Comparison of ENCODE assay signal across 8 cellular contexts in genomic region chr2:161136696-161137324, GRCh38. TPM values are rescaled to one million over a fixed set of nuclear protein-coding genes. Genes with fewer than 3 reads are reported as not detected.
DNase-seq lines count a peak whose midpoint lies in the region; ATAC-seq, FAIRE-seq and TF ChIP-seq lines count a peak whose summit lies in the region.

No MANE protein-coding gene starts in this region.

- peak; percentile 28 to 44 for DNase-seq in activated T-cell treated with anti-CD3 and anti-CD28 coated beads, Interleukin-2, amount 50 U/mL, for 72 hours
- DNase-seq in hepatocyte (ENCODE audit: low spot score) (no peak), thoracic aorta (ENCODE audit: low spot score) (no peak), HUDEP-2 (lab: John Stamatoyannopoulos, UW; ENCODE audit: unreplicated experiment in 76 of 76) (no peak), 8988T (no peak)

- H3K9me3 ChIP-seq in hepatocyte (ENCODE audit: low read depth) (no peaks in the 10 kb centered on the region), thoracic aorta (no peaks in the 10 kb centered on the region)

- H3K4me1 ChIP-seq in hepatocyte (ENCODE audit: insufficient read depth) (peaks cover 21% of the 10 kb centered on the region), thoracic aorta (ENCODE audit: control insufficient read depth in 1 of 2, low read depth in 2 of 2) (peaks cover 31 to 51% of the 10 kb centered on the region in 2 donors)

- peaks cover 60% of the 10 kb centered on the region for H3K4me1 Mint-ChIP-seq in activated T-cell treated with anti-CD3 and anti-CD28 coated beads, Interleukin-2, amount 50 U/mL, for 72 hours (ENCODE audit: low read depth)

- WGBS in hepatocyte (ENCODE audit: low lambda C conversion rate, missing lambda C conversion rate): 64% methylated on average over 4 of the region's 4 CpGs

- H3K4me3 ChIP-seq in hepatocyte (no peak overlapping the region), thoracic aorta (peak overlapping the region; percentile 58)

- H3K4me2 ChIP-seq in hepatocyte: peak overlapping the region; percentile 59

- H2AFZ ChIP-seq in hepatocyte: peak overlapping the region; percentile 19

- peak; percentile 78 for ATAC-seq in GM19455 (IDR thresholded peaks at IDR 0.05; ENCODE audit: unreplicated experiment)
- peak; percentile 81 for ATAC-seq in HG03520 (IDR thresholded peaks at IDR 0.05; ENCODE audit: unreplicated experiment)
- peak; percentile 84 to 86 for ATAC-seq in activated T-cell treated with anti-CD3 and anti-CD28 coated beads, Interleukin-2, amount 50 U/mL, for 72 hours (replicated peaks in 1 of 2)
- peak; percentile 68 for ATAC-seq in thoracic aorta (ENCODE audit: insufficient number of reproducible peaks, low FRiP score, low read depth)

- H4K20me1 ChIP-seq in hepatocyte (ENCODE audit: insufficient read depth, poor library complexity, severe bottlenecking): no peaks in the 10 kb centered on the region

- TF ChIP-seq CTCF in hepatocyte (IDR thresholded peaks at IDR 0.05; ENCODE audit: poor library complexity): no peak
- TF ChIP-seq CTCF in thoracic aorta (IDR thresholded peaks at IDR 0.05): no peak

- H3K9me3 Mint-ChIP-seq in activated T-cell treated with anti-CD3 and anti-CD28 coated beads, Interleukin-2, amount 50 U/mL, for 72 hours: peaks cover 2 to 6% of the 10 kb centered on the region in 2 donors

- H3K27ac ChIP-seq in hepatocyte (peak overlapping the region; percentile 31), thoracic aorta (peak overlapping the region in 1 of 2 donors; percentile 45)

- peak; percentile 97 for FAIRE-seq in G401.6 (lab: Jason Lieb, UNC)

- H3K36me3 ChIP-seq in hepatocyte (replicated peaks; ENCODE audit: insufficient read depth, low read depth): no peaks in the 10 kb centered on the region
- no peaks in the 10 kb centered on the region for H3K36me3 ChIP-seq in thoracic aorta

- peak overlapping the region; percentile 96 for H3K27ac Mint-ChIP-seq in activated T-cell treated with anti-CD3 and anti-CD28 coated beads, Interleukin-2, amount 50 U/mL, for 72 hours

- H3K4me3 Mint-ChIP-seq in activated T-cell treated with anti-CD3 and anti-CD28 coated beads, Interleukin-2, amount 50 U/mL, for 72 hours: peak overlapping the region; percentile 92 to 97

- H3K9me2 ChIP-seq in hepatocyte (replicated peaks; ENCODE audit: insufficient read depth): no peaks in the 10 kb centered on the region

- no peaks in the 10 kb centered on the region for H3K27me3 ChIP-seq in hepatocyte
- H3K27me3 ChIP-seq in thoracic aorta (replicated peaks; ENCODE audit: insufficient read depth): no peaks in the 10 kb centered on the region

- peaks cover 13 to 14% of the 10 kb centered on the region in 2 donors for H3K36me3 Mint-ChIP-seq in activated T-cell treated with anti-CD3 and anti-CD28 coated beads, Interleukin-2, amount 50 U/mL, for 72 hours (ENCODE audit: insufficient read depth in 2 of 2)

- H3K27me3 Mint-ChIP-seq in activated T-cell treated with anti-CD3 and anti-CD28 coated beads, Interleukin-2, amount 50 U/mL, for 72 hours (ENCODE audit: low read depth): no peaks in the 10 kb centered on the region

- H3K79me2 ChIP-seq in hepatocyte: no peaks in the 10 kb centered on the region

RNA-seq across cellular contexts. Expression of gene TANK, which starts 23.4 kb away (rescaled TPM):
- total RNA-seq in activated T-cell treated with anti-CD3 and anti-CD28 coated beads, Interleukin-2, amount 50 U/mL, for 72 hours: 10 to 100 TPM; 87.3 to 87.8 TPM
- 54.7 and 66.7 TPM in 2 replicates for total RNA-seq in hepatocyte
- 37.6 and 45.1 TPM in 2 replicates for polyA plus RNA-seq in hepatocyte
- total RNA-seq in thoracic aorta: 10 to 100 TPM; 59.2 to 86.8 TPM

Comparison
In these comparisons a context has a peak if more than half of its experiments do, and no peak if none do; other contexts are left out.
1. DNase-seq: peak in activated T-cell treated with anti-CD3 and anti-CD28 coated beads, Interleukin-2, amount 50 U/mL, for 72 hours (2 of 2); none in hepatocyte (single experiment), thoracic aorta (single experiment), HUDEP-2 (0 of 76) and 8988T (single experiment).
2. Peak in every context shown above with its lines, with median percentiles within 50 percentile points of each other: ATAC-seq.